Comparison of ENCODE assay signal across 17 cellular contexts in genomic region chr14:80862983-80863382, GRCh38.
DNase-seq lines count a peak whose midpoint lies in the region; ATAC-seq, FAIRE-seq and TF ChIP-seq lines count a peak whose summit lies in the region.
"Had no signal": no experiment of that assay in that cellular context is flagged by ENCODE, and none has a peak within 500 bp of the region (broad histone marks: within the 10 kb centered on the region; RNA-seq: fewer than 3 reads in every experiment).

No MANE protein-coding gene starts in this region.

- CTCF ChIA-PET in A549 (lab: Yijun Ruan, JAX): interaction anchor here (0.6 to 3.0 kb wide), 14 partner anchors 10 to 1929 kb away, joined by 3 to 36 read pairs (median 3); partner anchors contain the start of gene CEP128
- CTCF ChIA-PET in RWPE1 (lab: Yijun Ruan, JAX): interaction anchor here (0.5 to 0.7 kb wide), 4 partner anchors 149 to 1903 kb away, joined by 3 to 4 read pairs (median 3); no protein-coding TSS in a partner anchor

- H3K36me3 ChIP-seq in GM23248 (ENCODE audit: low read depth): peaks cover 2% of the 10 kb centered on the region; the same call in 1 of the 2 replicates

- TF ChIP-seq POLR2A in A549 (IDR thresholded peaks at IDR 0.05; ENCODE audit: low read length): no peak

- no peak overlapping the region for H3K9ac ChIP-seq in GM23248

- in situ Hi-C loops in GM23248 (cut with MboI): loop anchor here (25.0 kb wide), 1 partner anchor 1901 kb away; no protein-coding TSS in a partner anchor

- TF ChIP-seq EP300 in A549 (IDR thresholded peaks at IDR 0.05): no peak

- DNase-seq in A549 (ENCODE audit: low read depth in 1 of 2, low spot score in 1 of 2): no peak
- DNase-seq in GM23248: peak; percentile 20
- no peak for DNase-seq in RWPE1 (ENCODE audit: low spot score)
- DNase-seq in foreskin fibroblast: peak in 1 of 2 donors; percentile 10
- no peak for DNase-seq in NOMO-1 treated with dmso at 0.1 percent for 144 hours (lab: John Stamatoyannopoulos, UW; ENCODE audit: unreplicated experiment)
- no peak for DNase-seq in activated T-cell treated with anti-CD3 and anti-CD28 coated beads for 4 hours
- DNase-seq: aorta; islet precursor cell; NCI-H1436 treated with DMSO at 0.1 percent for 48 hours; NCI-H510A treated with DMSO at 0.1 percent for 48 hours; stimulated activated CD4-positive, alpha-beta T cell treated with anti-CD3 and anti-CD28 coated beads, Interleukin-12 subunit alpha, Interleukin-12 subunit beta, amount 100 ng/mL, for 4 hours; substantia nigra had no signal

- TF ChIP-seq CTCF in A549 (IDR thresholded peaks at IDR 0.05) (peak; percentile 59), RWPE1 (conservative IDR thresholded peaks at IDR 0.05; ENCODE audit: low read depth) (peak; percentile 27; the same call in 1 of the 2 replicates), foreskin fibroblast (IDR thresholded peaks at IDR 0.05; ENCODE audit: low read depth, low read length) (peak; percentile 7)

- H3K9me3 ChIP-seq in A549 (0 out of 3 replicates have a peak, but pooled peaks cover 10% of the 10 kb centered on the region), GM23248 (ENCODE audit: low read depth) (no peaks in the 10 kb centered on the region)

- POLR2A ChIA-PET in A549 (lab: Yijun Ruan, JAX) (no interaction called here), RWPE1 (lab: Yijun Ruan, JAX; ENCODE audit: low non-redundant PET) (no interaction called here)

- no peak overlapping the region for H3K4me2 ChIP-seq in A549
- no peak overlapping the region for H3K4me2 ChIP-seq in GM23248 (ENCODE audit: unreplicated experiment)

- peak; percentile 48 to 69 for TF ChIP-seq RAD21 in A549 (conservative IDR thresholded peaks at IDR 0.05 in 1 of 2, IDR thresholded peaks at IDR 0.05 in 1 of 2)

- H4K20me1 ChIP-seq in GM23248 (ENCODE audit: insufficient read depth): no peaks in the 10 kb centered on the region

- H2AFZ ChIP-seq in GM23248: no peak overlapping the region

- ATAC-seq in A549 (no peak), HG02759 (IDR thresholded peaks at IDR 0.05; ENCODE audit: unreplicated experiment) (no peak), GM19463 (IDR thresholded peaks at IDR 0.05; ENCODE audit: unreplicated experiment) (no peak)
- ATAC-seq: activated T-helper 17 cell treated with anti-CD3 and anti-CD28 coated beads, Interleukin-2, amount 50 U/mL, for 72 hours; Right ventricle myocardium inferior had no signal

- no peak for FAIRE-seq in A549 (lab: Jason Lieb, UNC)
- FAIRE-seq: GM19239 had no signal

- H3K4me3 ChIP-seq in A549 (no peak overlapping the region), GM23248 (no peak overlapping the region), foreskin fibroblast (ENCODE audit: low read depth in 1 of 2, low read length in 2 of 2) (no peak overlapping the region)

- 39% methylated on average over 3 of the region's 3 CpGs for WGBS in A549 (ENCODE audit: missing lambda C conversion rate)
- 92 to 96% methylated on average over 3 of the region's 3 CpGs for WGBS in GM23248 (ENCODE audit: low coverage in 1 of 2, low lambda C conversion rate in 2 of 2, missing lambda C conversion rate in 2 of 2), 2 experiments

- H3K27me3 ChIP-seq in GM23248 (replicated peaks; ENCODE audit: insufficient read depth): no peaks in the 10 kb centered on the region

- H3K79me2 ChIP-seq in GM23248 (ENCODE audit: insufficient read depth): no peaks in the 10 kb centered on the region

- no peak overlapping the region for H3K27ac ChIP-seq in A549
- H3K27ac ChIP-seq in GM23248: no peak overlapping the region
- no peak overlapping the region for H3K27ac ChIP-seq in RWPE1

- H3K9me2 ChIP-seq in GM23248 (ENCODE audit: insufficient read depth): no peaks in the 10 kb centered on the region

- 0 out of 2 replicates have a peak, but pooled peaks cover 2% of the 10 kb centered on the region for H3F3A ChIP-seq in GM23248 (ENCODE audit: insufficient read depth)

- H3K4me1 ChIP-seq in A549: no peaks in the 10 kb centered on the region
- no peaks in the 10 kb centered on the region for H3K4me1 ChIP-seq in GM23248 (ENCODE audit: insufficient read depth)

TF ChIP-seq in A549, 52 proteins besides CTCF, POLR2A, EP300 and RAD21:
- peak; percentile 66 for TF ChIP-seq SMC3 (IDR thresholded peaks at IDR 0.05)
- TF ChIP-seq JUN (IDR thresholded peaks at IDR 0.05): no peak

Comparison
In these comparisons a context has a peak if more than half of its experiments do, and no peak if none do; other contexts are left out.
1. CTCF ChIP-seq: peak in every context shown above with its lines; median percentile 59 in A549; 27 in RWPE1; 7 in foreskin fibroblast.